8 cellular contexts compared by ENCODE assay signal in the genomic region with DNA sequence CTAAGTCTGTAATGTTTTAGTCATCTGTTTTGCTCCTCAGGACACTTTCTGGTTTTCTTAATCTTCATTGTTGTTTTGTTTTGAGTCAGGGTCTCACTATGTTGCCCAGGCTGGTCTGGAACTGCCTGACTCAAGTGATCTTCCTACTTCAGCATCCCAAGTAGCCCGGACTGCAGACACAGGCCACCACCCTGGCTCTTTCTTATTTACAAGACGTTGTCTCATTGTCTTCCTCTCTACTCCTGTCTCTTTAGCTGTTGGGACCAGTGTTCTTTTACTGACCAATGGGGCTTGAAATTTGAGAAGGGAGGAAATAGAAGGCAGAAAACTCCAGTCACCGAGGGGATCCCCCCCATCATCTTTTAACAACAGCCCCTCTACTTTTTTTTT. TPM values are rescaled to one million over a fixed set of nuclear protein-coding genes. Genes with fewer than 3 reads are reported as not detected.
DNase-seq lines count a peak whose midpoint lies in the region; ATAC-seq and TF ChIP-seq lines count a peak whose summit lies in the region.

No MANE protein-coding gene starts in this region.

- H3K4me3 ChIP-seq in AG04450 (ENCODE audit: low read depth, low read length): peak overlapping the region; percentile 89

- no peaks in the 10 kb centered on the region for H3K36me3 Mint-ChIP-seq in activated CD8-positive, alpha-beta T cell treated with anti-CD3 and anti-CD28 coated beads for 36 hours (ENCODE audit: low read depth)

- peaks cover 18% of the 10 kb centered on the region for H3K4me1 Mint-ChIP-seq in activated CD8-positive, alpha-beta T cell treated with anti-CD3 and anti-CD28 coated beads for 36 hours (ENCODE audit: low read depth)

- CTCF ChIA-PET in AG04450 (lab: Charles Lee): interaction anchor here (0.5 to 1.8 kb wide), 4 partner anchors 19 to 1271 kb away, joined by 3 to 6 read pairs (median 4); partner anchors contain the start of gene COIL
- CTCF ChIA-PET in activated CD8-positive, alpha-beta T cell treated with anti-CD3 and anti-CD28 coated beads for 36 hours (lab: Charles Lee): interaction anchor here (1.2 to 2.0 kb wide), 5 partner anchors 11 to 263 kb away, joined by 3 to 5 read pairs (median 3); partner anchors contain the start of gene AKAP1

- peaks cover 7% of the 10 kb centered on the region for H3K27me3 ChIP-seq in AG04450 (ENCODE audit: control insufficient read depth, insufficient read depth, low read length)

- H3K27ac ChIP-seq in AG04450 (ENCODE audit: low read depth, low read length): no peak overlapping the region

- peak overlapping the region; percentile 83 for H3K4me3 Mint-ChIP-seq in activated CD8-positive, alpha-beta T cell treated with anti-CD3 and anti-CD28 coated beads for 36 hours

- no peaks in the 10 kb centered on the region for H3K9me3 ChIP-seq in AG04450 (ENCODE audit: control insufficient read depth, insufficient read depth, low read length)

- no peak for TF ChIP-seq CTCF in AG04450 (IDR thresholded peaks at IDR 0.05; ENCODE audit: low read depth, low read length)
- no peak for TF ChIP-seq CTCF in activated CD8-positive, alpha-beta T cell treated with anti-CD3 and anti-CD28 coated beads for 36 hours (IDR thresholded peaks at IDR 0.05)

- intact Hi-C loops in activated CD8-positive, alpha-beta T cell treated with anti-CD3 and anti-CD28 coated beads for 36 hours (cut with micrococcal nuclease): no loop called here

- DNase-seq in AG04450 (ENCODE audit: low read depth, low spot score): no peak
- no peak for DNase-seq in activated CD8-positive, alpha-beta T cell treated with anti-CD3 and anti-CD28 coated beads for 36 hours
- DNase-seq in medulla oblongata (ENCODE audit: extremely low spot score): peak; percentile 20
- no peak for DNase-seq in globus pallidus (ENCODE audit: low spot score)
- DNase-seq in effector CD4-positive, alpha-beta T cell: no peak
- DNase-seq in nucleus accumbens (lab: John Stamatoyannopoulos, UW): no peak
- no peak for DNase-seq in SHP77 (lab: John Stamatoyannopoulos, UW)

- ATAC-seq in GM21390 (IDR thresholded peaks at IDR 0.05; ENCODE audit: unreplicated experiment): peak; percentile 10
- no peak for ATAC-seq in activated CD8-positive, alpha-beta T cell treated with anti-CD3 and anti-CD28 coated beads for 36 hours

- no peaks in the 10 kb centered on the region for H3K27me3 Mint-ChIP-seq in activated CD8-positive, alpha-beta T cell treated with anti-CD3 and anti-CD28 coated beads for 36 hours

- POLR2A ChIA-PET in AG04450 (lab: Yijun Ruan, JAX): no interaction called here
- POLR2A ChIA-PET in activated CD8-positive, alpha-beta T cell treated with anti-CD3 and anti-CD28 coated beads for 36 hours (lab: Charles Lee): interaction anchor here (1.2 to 2.2 kb wide), 3 partner anchors 9 to 29 kb away, joined by 3 to 5 read pairs (median 4); no protein-coding TSS in a partner anchor

- peak overlapping the region; percentile 84 for H3K27ac Mint-ChIP-seq in activated CD8-positive, alpha-beta T cell treated with anti-CD3 and anti-CD28 coated beads for 36 hours

- H3K9me3 Mint-ChIP-seq in activated CD8-positive, alpha-beta T cell treated with anti-CD3 and anti-CD28 coated beads for 36 hours: no peaks in the 10 kb centered on the region

RNA-seq across cellular contexts. Expression of gene SCPEP1, which starts 1.2 kb away (rescaled TPM):
- polyA plus RNA-seq in AG04450 (2011; rRNA removed): 58.7 and 66.4 TPM in 2 replicates
- polyA minus RNA-seq in AG04450 (2011; rRNA and poly(A)+ RNA removed): 7.3 and 8.0 TPM in 2 replicates
- total RNA-seq in activated CD8-positive, alpha-beta T cell treated with anti-CD3 and anti-CD28 coated beads for 36 hours: 10 to 100 TPM; 16.0 to 17.8 TPM

RNA-seq across cellular contexts. Expression of gene COIL, which starts 18.2 kb away (rescaled TPM):
- polyA plus RNA-seq in AG04450 (2011; rRNA removed): 6.4 and 8.2 TPM in 2 replicates
- 4.5 and 7.3 TPM in 2 replicates for polyA minus RNA-seq in AG04450 (2011; rRNA and poly(A)+ RNA removed)
- total RNA-seq in activated CD8-positive, alpha-beta T cell treated with anti-CD3 and anti-CD28 coated beads for 36 hours: 10 to 100 TPM; 19.5 to 20.8 TPM
